31 cellular contexts compared by ENCODE assay signal in genomic region chr13:94114166-94114565, GRCh38.
"Had no signal": no experiment of that assay in that cellular context is flagged by ENCODE, and none has a peak within 500 bp of the region (broad histone marks: within the 10 kb centered on the region; RNA-seq: fewer than 3 reads in every experiment).

No MANE protein-coding gene starts in this region.

- FAIRE-seq: colon, frontal cortex had no signal

- H3K4me1 Mint-ChIP-seq: activated B cell treated with CpG ODN at 0.5 μM for 24 hours; activated naive CD4-positive, alpha-beta T cell treated with anti-CD3 and anti-CD28 coated beads, Interleukin-2, amount 50 U/mL, for 24 hours; activated naive CD8-positive, alpha-beta T cell treated with anti-CD3 and anti-CD28 coated beads for 36 hours; activated naive CD8-positive, alpha-beta T cell treated with anti-CD3 and anti-CD28 coated beads, Interleukin-2, amount 50 U/mL, for 24 hours; activated T-helper 17 cell treated with anti-CD3 and anti-CD28 coated beads, Interleukin-2, amount 50 U/mL, for 72 hours; T-helper 17 cell had no signal

- H3K27ac Mint-ChIP-seq: activated B cell treated with CpG ODN at 0.5 μM for 24 hours; activated CD8-positive, alpha-beta T cell treated with anti-CD3 and anti-CD28 coated beads for 36 hours; activated naive CD4-positive, alpha-beta T cell treated with anti-CD3 and anti-CD28 coated beads for 36 hours; activated naive CD4-positive, alpha-beta T cell treated with anti-CD3 and anti-CD28 coated beads, Interleukin-2, amount 50 U/mL, for 24 hours; activated naive CD8-positive, alpha-beta T cell treated with anti-CD3 and anti-CD28 coated beads for 36 hours; activated naive CD8-positive, alpha-beta T cell treated with anti-CD3 and anti-CD28 coated beads, Interleukin-2, amount 50 U/mL, for 24 hours; activated T-helper 17 cell treated with anti-CD3 and anti-CD28 coated beads, Interleukin-2, amount 50 U/mL, for 72 hours; effector memory CD8-positive, alpha-beta T cell; T-helper 17 cell; T-helper 2 cell treated with Interferon-gamma antibody and Interleukin-4, amounts not matched to agents 5 μg/mL and 100 μg/mL, for 36 hours had no signal

- H3K4me1 ChIP-seq: adrenal gland, esophagus squamous epithelium had no signal

- H3K27me3 Mint-ChIP-seq: activated B cell treated with CpG ODN at 0.5 μM for 24 hours; activated CD8-positive, alpha-beta T cell treated with anti-CD3 and anti-CD28 coated beads for 36 hours; activated naive CD4-positive, alpha-beta T cell treated with anti-CD3 and anti-CD28 coated beads, Interleukin-2, amount 50 U/mL, for 24 hours; activated naive CD8-positive, alpha-beta T cell treated with anti-CD3 and anti-CD28 coated beads for 36 hours; activated naive CD8-positive, alpha-beta T cell treated with anti-CD3 and anti-CD28 coated beads, Interleukin-2, amount 50 U/mL, for 24 hours had no signal

- DNase-seq: activated B cell treated with CpG ODN at 0.5 μM for 24 hours; activated CD4-positive, alpha-beta T cell treated with anti-CD3 and anti-CD28 coated beads for 48 hours; activated CD4-positive, alpha-beta T cell treated with anti-CD3 and anti-CD28 coated beads, Interleukin-2, amount 50 U/mL, for 1 hour; activated CD4-positive, alpha-beta T cell treated with anti-CD3 and anti-CD28 coated beads, Interleukin-2, amount 50 U/mL, for 48 hours; activated CD8-positive, alpha-beta memory T cell treated with anti-CD3 and anti-CD28 coated beads for 24 hours; activated CD8-positive, alpha-beta T cell treated with anti-CD3 and anti-CD28 coated beads for 36 hours; activated effector memory CD4-positive, alpha-beta T cell treated with Interleukin-2 at 50 U/mL for 16 hours; activated gamma-delta T cell treated with Interleukin-2 at 50 U/mL for 16 hours; activated naive CD4-positive, alpha-beta T cell treated with anti-CD3 and anti-CD28 coated beads for 36 hours; activated naive CD8-positive, alpha-beta T cell treated with anti-CD3 and anti-CD28 coated beads for 36 hours; activated naive CD8-positive, alpha-beta T cell treated with anti-CD3 and anti-CD28 coated beads, Interleukin-2, amount 50 U/mL, for 24 hours; activated T-cell treated with anti-CD3 and anti-CD28 coated beads, Interleukin-2, amount 50 U/mL, for 4 hours; adrenal gland; amygdala; aorta; body of pancreas; caudate nucleus; cortex of kidney; dermis blood vessel endothelial cell; effector CD4-positive, alpha-beta T cell; effector memory CD8-positive, alpha-beta T cell; esophagus squamous epithelium; head of caudate nucleus; T-helper 17 cell; T1000; WERI-Rb-1 had no signal

- H3K36me3 Mint-ChIP-seq: activated naive CD4-positive, alpha-beta T cell treated with anti-CD3 and anti-CD28 coated beads, Interleukin-2, amount 50 U/mL, for 24 hours; activated naive CD8-positive, alpha-beta T cell treated with anti-CD3 and anti-CD28 coated beads for 36 hours had no signal

- H3K27me3 ChIP-seq: adrenal gland, body of pancreas, esophagus squamous epithelium had no signal

- H3K9me3 Mint-ChIP-seq: activated B cell treated with CpG ODN at 0.5 μM for 24 hours; activated CD8-positive, alpha-beta T cell treated with anti-CD3 and anti-CD28 coated beads for 36 hours; activated naive CD4-positive, alpha-beta T cell treated with anti-CD3 and anti-CD28 coated beads for 36 hours; activated naive CD4-positive, alpha-beta T cell treated with anti-CD3 and anti-CD28 coated beads, Interleukin-2, amount 50 U/mL, for 24 hours; activated naive CD8-positive, alpha-beta T cell treated with anti-CD3 and anti-CD28 coated beads for 36 hours; activated naive CD8-positive, alpha-beta T cell treated with anti-CD3 and anti-CD28 coated beads, Interleukin-2, amount 50 U/mL, for 24 hours; activated T-cell treated with anti-CD3 and anti-CD28 coated beads, Interleukin-2, amount 50 U/mL, for 4 hours; activated T-helper 17 cell treated with anti-CD3 and anti-CD28 coated beads, Interleukin-2, amount 50 U/mL, for 72 hours; effector memory CD8-positive, alpha-beta T cell; T-helper 2 cell treated with Interferon-gamma antibody and Interleukin-4, amounts not matched to agents 5 μg/mL and 100 μg/mL, for 36 hours had no signal

- H3K4me3 Mint-ChIP-seq: activated B cell treated with CpG ODN at 0.5 μM for 24 hours; activated CD8-positive, alpha-beta T cell treated with anti-CD3 and anti-CD28 coated beads for 36 hours; activated naive CD4-positive, alpha-beta T cell treated with anti-CD3 and anti-CD28 coated beads for 36 hours; activated naive CD4-positive, alpha-beta T cell treated with anti-CD3 and anti-CD28 coated beads, Interleukin-2, amount 50 U/mL, for 24 hours; activated naive CD8-positive, alpha-beta T cell treated with anti-CD3 and anti-CD28 coated beads for 36 hours; activated naive CD8-positive, alpha-beta T cell treated with anti-CD3 and anti-CD28 coated beads, Interleukin-2, amount 50 U/mL, for 24 hours; activated T-cell treated with anti-CD3 and anti-CD28 coated beads, Interleukin-2, amount 50 U/mL, for 4 hours; activated T-helper 17 cell treated with anti-CD3 and anti-CD28 coated beads, Interleukin-2, amount 50 U/mL, for 72 hours; effector memory CD8-positive, alpha-beta T cell; T-helper 17 cell; T-helper 2 cell treated with Interferon-gamma antibody and Interleukin-4, amounts not matched to agents 5 μg/mL and 100 μg/mL, for 36 hours had no signal

- H3K4me3 ChIP-seq: adrenal gland, body of pancreas, esophagus squamous epithelium had no signal

- H3K9me3 ChIP-seq: adrenal gland, body of pancreas, esophagus squamous epithelium had no signal

- H3K27ac ChIP-seq: adrenal gland, body of pancreas, esophagus squamous epithelium, WERI-Rb-1 had no signal

- H3K36me3 ChIP-seq: adrenal gland, esophagus squamous epithelium had no signal
